In genomic region chr15:90774731-90775521, GRCh38 we compare ENCODE assay signal across 14 cellular contexts. TPM values are rescaled to one million over a fixed set of nuclear protein-coding genes. Genes with fewer than 3 reads are reported as not detected.
A peak's percentile ranks its signal among the peaks of the same experiment; 100 is the strongest.
DNase-seq lines count a peak whose midpoint lies in the region; ATAC-seq and TF ChIP-seq lines count a peak whose summit lies in the region.
"Had no signal": no experiment of that assay in that cellular context is flagged by ENCODE, and none has a peak within 500 bp of the region (broad histone marks: within the 10 kb centered on the region; RNA-seq: fewer than 3 reads in every experiment).

No MANE protein-coding gene starts in this region.

- no peaks in the 10 kb centered on the region for H3F3A ChIP-seq in PC-3 (ENCODE audit: low read length, unreplicated experiment)

- TF ChIP-seq POLR2A in erythroblast (IDR thresholded peaks at IDR 0.05; ENCODE audit: low read length), result no peak

- DNase-seq in ELR (ENCODE audit: low read depth), result peak; percentile 87
- peak; percentile 81 for DNase-seq in PC-3
- DNase-seq in mammary epithelial cell, result peak; percentile 67
- DNase-seq in lung microvascular endothelial cell (ENCODE audit: low read depth in 2 of 2), result peak; percentile 19 to 51
- no peak for DNase-seq in heart right ventricle
- no peak for DNase-seq in NCI-H69 (lab: John Stamatoyannopoulos, UW)
- DNase-seq in erythroblast (lab: John Stamatoyannopoulos, UW), result no peak
- DNase-seq in activated gamma-delta T cell treated with Interleukin-2 at 50 U/mL for 16 hours, result no peak
- DNase-seq: activated T-cell treated with anti-CD3 and anti-CD28 coated beads for 4 hours; body of pancreas; naive thymus-derived CD4-positive, alpha-beta T cell; NCI-H2171; OCI-M1 had no signal

- POLR2A ChIA-PET in PC-3 (lab: Charles Lee; ENCODE audit: unreplicated experiment), result no interaction called here

- H3K79me2 ChIP-seq in PC-3 (ENCODE audit: low read length) (no peaks in the 10 kb centered on the region), mammary epithelial cell (ENCODE audit: insufficient read depth, low read length) (no peaks in the 10 kb centered on the region)

- H4K20me1 ChIP-seq in PC-3 (ENCODE audit: low read length) (no peaks in the 10 kb centered on the region), mammary epithelial cell (ENCODE audit: insufficient read depth, low read length) (no peaks in the 10 kb centered on the region)

- dilution Hi-C loops in mammary epithelial cell (cut with HindIII; ENCODE audit: low sequenced_read_pairs), result no loop called here

- H3K36me3 ChIP-seq in PC-3 (ENCODE audit: low read depth, low read length) (peaks cover 4% of the 10 kb centered on the region; the same call in 1 of the 2 replicates), mammary epithelial cell (ENCODE audit: insufficient read depth, low read length) (peaks cover 2% of the 10 kb centered on the region), heart right ventricle (no peaks in the 10 kb centered on the region)

- in situ Hi-C loops in mammary epithelial cell (cut with MboI; ENCODE audit: low sequenced_read_pairs in 2 of 2), result no loop called here

- H3K27me3 ChIP-seq in PC-3 (ENCODE audit: low read length) (no peaks in the 10 kb centered on the region), mammary epithelial cell (ENCODE audit: insufficient read depth, low read length) (no peaks in the 10 kb centered on the region), heart right ventricle (no peaks in the 10 kb centered on the region)
- H3K27me3 ChIP-seq: body of pancreas had no signal

- intact Hi-C loops in PC-3 (cut with micrococcal nuclease), result no loop called here
- intact Hi-C loops in mammary epithelial cell (cut with micrococcal nuclease), result loop anchor here (5.0 kb wide), 1 partner anchor 97 kb away; no protein-coding TSS in a partner anchor
- intact Hi-C loops in heart right ventricle (cut with DNase I), result no loop called here

- CTCF ChIA-PET in PC-3 (lab: Charles Lee) (no interaction called here), mammary epithelial cell (lab: Charles Lee; ENCODE audit: low non-redundant PET) (no interaction called here)

- no peaks in the 10 kb centered on the region for H3K9me2 ChIP-seq in PC-3 (replicated peaks; ENCODE audit: low read length)

- H3K4me1 ChIP-seq in PC-3 (ENCODE audit: insufficient read depth, low read length), result peaks cover 15% of the 10 kb centered on the region
- H3K4me1 ChIP-seq in mammary epithelial cell (ENCODE audit: insufficient read depth, low read length), result peaks cover 11% of the 10 kb centered on the region
- peaks cover 0 to 9% (median 0%) of the 10 kb centered on the region in 9 donors for H3K4me1 ChIP-seq in heart right ventricle
- H3K4me1 ChIP-seq: body of pancreas had no signal

- H3K9ac ChIP-seq in PC-3 (ENCODE audit: low read length) (no peak overlapping the region), mammary epithelial cell (ENCODE audit: insufficient read depth, low read length) (no peak overlapping the region)

- no peak overlapping the region for H3K27ac ChIP-seq in PC-3 (ENCODE audit: low read length)
- no peak overlapping the region for H3K27ac ChIP-seq in mammary epithelial cell (ENCODE audit: insufficient read depth, low read depth, low read length)
- H3K27ac ChIP-seq in heart right ventricle, result no peak overlapping the region
- H3K27ac ChIP-seq: body of pancreas had no signal

- peak overlapping the region; percentile 1; the same call in 1 of the 2 replicates for H3K4me2 ChIP-seq in PC-3 (ENCODE audit: low read length)
- peak overlapping the region; percentile 29 for H3K4me2 ChIP-seq in mammary epithelial cell (ENCODE audit: insufficient read depth, low read depth, low read length)

- ATAC-seq in PC-3, result peak; percentile 78
- ATAC-seq in heart right ventricle, result no peak
- ATAC-seq: body of pancreas; naive thymus-derived CD4-positive, alpha-beta T cell; sciatic nerve had no signal

- 66% methylated on average over 5 of the region's 5 CpGs for WGBS in mammary epithelial cell (ENCODE audit: low coverage, missing lambda C conversion rate)
- 92% methylated on average over 5 of the region's 5 CpGs for WGBS in heart right ventricle, 2 donors

- no peak overlapping the region for H3K4me3 ChIP-seq in PC-3 (ENCODE audit: low read length)
- no peak overlapping the region for H3K4me3 ChIP-seq in mammary epithelial cell (replicated peaks in 1 of 3; ENCODE audit: insufficient read depth in 1 of 3, low read depth in 2 of 3, low read length in 3 of 3)
- H3K4me3 ChIP-seq in heart right ventricle, result no peak overlapping the region
- H3K4me3 ChIP-seq: body of pancreas had no signal

- H3K9me3 ChIP-seq in PC-3 (ENCODE audit: low read length), result no peaks in the 10 kb centered on the region
- H3K9me3 ChIP-seq in mammary epithelial cell (replicated peaks; ENCODE audit: insufficient read depth, low read length), result no peaks in the 10 kb centered on the region
- no peaks in the 10 kb centered on the region for H3K9me3 ChIP-seq in heart right ventricle
- H3K9me3 ChIP-seq: body of pancreas had no signal

- H2AFZ ChIP-seq in PC-3 (ENCODE audit: low read length) (no peak overlapping the region), mammary epithelial cell (ENCODE audit: low read depth, low read length) (no peak overlapping the region)

- BruUV-seq in PC-3 (replicated peaks; lab: Mats Ljungman, UMichigan) (no TSS peak), mammary epithelial cell (replicated peaks; lab: Mats Ljungman, UMichigan) (TSS peak; percentile 92)

- TF ChIP-seq CTCF in PC-3 (conservative IDR thresholded peaks at IDR 0.05; ENCODE audit: low read depth, low read length), result no peak
- TF ChIP-seq CTCF in mammary epithelial cell (conservative IDR thresholded peaks at IDR 0.05 in 1 of 2, IDR thresholded peaks at IDR 0.05 in 1 of 2; ENCODE audit: extremely low read depth in 1 of 2, insufficient read depth in 1 of 2, low read depth in 1 of 2, low read length in 2 of 2), result no peak
- no peak for TF ChIP-seq CTCF in heart right ventricle (IDR thresholded peaks at IDR 0.05)

RNA-seq across cellular contexts. Expression of gene BLM, which starts 57.8 kb away (rescaled TPM):
- total RNA-seq in PC-3 (2014; rRNA removed) (10.3 and 18.7 TPM in 2 replicates), mammary epithelial cell (1 to 10 TPM in 1 of 2 donors, under 1 TPM in 1; 0.83 to 9.2 TPM), lung microvascular endothelial cell (1.6 and 3.3 TPM in 2 replicates), heart right ventricle (10 to 100 TPM in 4 of 10 donors, 1 to 10 TPM in 6; 3.5 to 35.0 (median 7.9) TPM)
- polyA plus RNA-seq in mammary epithelial cell (4.4 TPM), heart right ventricle (10 to 100 TPM in 1 of 2 donors, 1 to 10 TPM in 1; 5.8 to 15.4 TPM)
- 62.5 TPM for polyA minus RNA-seq in mammary epithelial cell

Comparison
In these comparisons a context has a peak if more than half of its experiments do, and no peak if none do; other contexts are left out.
1. DNase-seq: peak in ELR (single experiment), PC-3 (single experiment), mammary epithelial cell (single experiment) and lung microvascular endothelial cell (2 of 2); none in heart right ventricle (0 of 2), NCI-H69 (single experiment), erythroblast (0 of 2) and activated gamma-delta T cell treated with Interleukin-2 at 50 U/mL for 16 hours (single experiment).